Comparison of ENCODE assay signal across 9 cellular contexts in genomic region chr15:41512078-41512394, GRCh38. TPM values are rescaled to one million over a fixed set of nuclear protein-coding genes. Genes with fewer than 3 reads are reported as not detected.
DNase-seq lines count a peak whose midpoint lies in the region; ATAC-seq, FAIRE-seq and TF ChIP-seq lines count a peak whose summit lies in the region.
"Had no signal": no experiment of that assay in that cellular context is flagged by ENCODE, and none has a peak within 500 bp of the region (broad histone marks: within the 10 kb centered on the region; RNA-seq: fewer than 3 reads in every experiment).

No MANE protein-coding gene starts in this region.

- TF ChIP-seq POLR2A in stomach (IDR thresholded peaks at IDR 0.05) = no peak

- dilution Hi-C loops in keratinocyte (cut with MboI; ENCODE audit: extremely low pct_ligation_motif_present, low sequenced_read_pairs) = no loop called here

- POLR2A ChIA-PET in activated CD4-positive, alpha-beta T cell treated with anti-CD3 and anti-CD28 coated beads for 36 hours (lab: Charles Lee) = no interaction called here

- ATAC-seq in activated CD4-positive, alpha-beta T cell treated with anti-CD3 and anti-CD28 coated beads for 36 hours = peak; percentile 33

- no peaks in the 10 kb centered on the region for H3K79me2 ChIP-seq in keratinocyte (ENCODE audit: control insufficient read depth, insufficient read depth, low read length)

- peak overlapping the region; percentile 20 for H3K4me2 ChIP-seq in keratinocyte (ENCODE audit: control insufficient read depth, extremely low read depth, insufficient read depth, low read depth, low read length)

- H3K36me3 Mint-ChIP-seq in activated CD4-positive, alpha-beta T cell treated with anti-CD3 and anti-CD28 coated beads for 36 hours (ENCODE audit: low read depth) = peaks cover 5% of the 10 kb centered on the region
- peaks cover 10% of the 10 kb centered on the region for H3K36me3 Mint-ChIP-seq in activated T-helper 2 cell treated with anti-CD3 and anti-CD28 coated beads, Interferon-gamma antibody, Interleukin-2, Interleukin-4, amounts not matched to agents 10 μg/mL and 5 μg/mL and 100 μg/mL, durations not matched to agents 14 hours and 24 hours and 36 hours (ENCODE audit: low read depth)

- H3K9me3 Mint-ChIP-seq in activated CD4-positive, alpha-beta T cell treated with anti-CD3 and anti-CD28 coated beads for 36 hours (ENCODE audit: low read depth) = no peaks in the 10 kb centered on the region
- H3K9me3 Mint-ChIP-seq in activated T-helper 2 cell treated with anti-CD3 and anti-CD28 coated beads, Interferon-gamma antibody, Interleukin-2, Interleukin-4, amounts not matched to agents 10 μg/mL and 5 μg/mL and 100 μg/mL, durations not matched to agents 14 hours and 24 hours and 36 hours = no peaks in the 10 kb centered on the region

- CTCF ChIA-PET in activated CD4-positive, alpha-beta T cell treated with anti-CD3 and anti-CD28 coated beads for 36 hours (lab: Charles Lee) = no interaction called here

- peaks cover 43% of the 10 kb centered on the region for H3K27me3 ChIP-seq in keratinocyte (ENCODE audit: control insufficient read depth, extremely low read depth, insufficient read depth, low read length)
- H3K27me3 ChIP-seq in stomach = peaks cover 4 to 35% (median 30%) of the 10 kb centered on the region in 3 donors

- TF ChIP-seq EP300 in stomach (IDR thresholded peaks at IDR 0.05) = no peak

- no peak overlapping the region for H2AFZ ChIP-seq in keratinocyte (ENCODE audit: control insufficient read depth, low read length)

- peaks cover 15% of the 10 kb centered on the region for H3K4me1 ChIP-seq in keratinocyte (ENCODE audit: control insufficient read depth, extremely low read depth, insufficient read depth, low read length)
- H3K4me1 ChIP-seq in stomach = peaks cover 35 to 39% (median 37%) of the 10 kb centered on the region in 4 donors

- H3K9me3 ChIP-seq in keratinocyte (ENCODE audit: control insufficient read depth, low read depth, low read length) (no peaks in the 10 kb centered on the region), stomach (no peaks in the 10 kb centered on the region)

- 0 to 2% (median 1%) methylated on average over 6 to 30 of the region's 30 CpGs for WGBS in stomach, 5 donors

- H3K27me3 Mint-ChIP-seq in activated CD4-positive, alpha-beta T cell treated with anti-CD3 and anti-CD28 coated beads for 36 hours = peaks cover 32% of the 10 kb centered on the region
- peaks cover 42% of the 10 kb centered on the region for H3K27me3 Mint-ChIP-seq in activated T-helper 2 cell treated with anti-CD3 and anti-CD28 coated beads, Interferon-gamma antibody, Interleukin-2, Interleukin-4, amounts not matched to agents 10 μg/mL and 5 μg/mL and 100 μg/mL, durations not matched to agents 14 hours and 24 hours and 36 hours (ENCODE audit: low read depth)

- intact Hi-C loops in activated CD4-positive, alpha-beta T cell treated with anti-CD3 and anti-CD28 coated beads for 36 hours (cut with DNase I, micrococcal nuclease) = loop anchor here in 1 of 2 experiments (1.0 to 2.0 kb wide), 2 partner anchors 10 to 47 kb away; partner anchors contain the start of gene TYRO3
- intact Hi-C loops in activated T-helper 2 cell treated with anti-CD3 and anti-CD28 coated beads, Interferon-gamma antibody, Interleukin-2, Interleukin-4, amounts not matched to agents 10 μg/mL and 5 μg/mL and 100 μg/mL, durations not matched to agents 14 hours and 24 hours and 36 hours (cut with micrococcal nuclease) = loop anchor here (2.0 to 5.0 kb wide), 3 partner anchors 17 to 45 kb away; partner anchors contain the start of gene RPAP1
- intact Hi-C loops in stomach (cut with DNase I; ENCODE audit: low total_unique reads) = no loop called here

- H3K4me3 Mint-ChIP-seq in activated CD4-positive, alpha-beta T cell treated with anti-CD3 and anti-CD28 coated beads for 36 hours = peak overlapping the region; percentile 52
- H3K4me3 Mint-ChIP-seq in activated T-helper 2 cell treated with anti-CD3 and anti-CD28 coated beads, Interferon-gamma antibody, Interleukin-2, Interleukin-4, amounts not matched to agents 10 μg/mL and 5 μg/mL and 100 μg/mL, durations not matched to agents 14 hours and 24 hours and 36 hours (ENCODE audit: low read depth) = peak overlapping the region; percentile 62

- no peak for FAIRE-seq in keratinocyte (lab: Jason Lieb, UNC)

- H4K20me1 ChIP-seq in keratinocyte (ENCODE audit: control insufficient read depth, extremely low read depth, insufficient read depth, low read length) = peaks cover 2% of the 10 kb centered on the region

- peak in 1 of 3 experiments; percentile 18 for TF ChIP-seq CTCF in keratinocyte (optimal IDR thresholded peaks at IDR 0.05 in 1 of 3, IDR thresholded peaks at IDR 0.05 in 1 of 3, conservative IDR thresholded peaks at IDR 0.05 in 1 of 3; ENCODE audit: extremely low read depth in 1 of 3, insufficient read depth in 2 of 3, low read length in 3 of 3)
- TF ChIP-seq CTCF in stomach (IDR thresholded peaks at IDR 0.05) = no peak

- no peaks in the 10 kb centered on the region for H3K9me1 ChIP-seq in keratinocyte (ENCODE audit: control insufficient read depth, extremely low read depth, insufficient read depth, low read length)

- DNase-seq in activated CD4-positive, alpha-beta T cell treated with anti-CD3 and anti-CD28 coated beads for 36 hours = peak; percentile 52
- no peak for DNase-seq in activated CD4-positive, alpha-beta T cell treated with anti-CD3 and anti-CD28 coated beads for 1 hour
- DNase-seq in activated T-helper 2 cell treated with anti-CD3 and anti-CD28 coated beads, Interferon-gamma antibody, Interleukin-2, Interleukin-4, amounts not matched to agents 10 μg/mL and 5 μg/mL and 100 μg/mL, durations not matched to agents 14 hours and 24 hours and 36 hours (ENCODE audit: low spot score) = no peak
- no peak for DNase-seq in keratinocyte (ENCODE audit: low read depth, low spot score)
- no peak for DNase-seq in stomach
- no peak for DNase-seq in SW 1271 (lab: John Stamatoyannopoulos, UW)
- no peak for DNase-seq in substantia nigra (lab: John Stamatoyannopoulos, UW)
- no peak for DNase-seq in NCI-H446 treated with DMSO at 0.1 percent for 48 hours (lab: John Stamatoyannopoulos, UW)

- no peak overlapping the region for H3K27ac Mint-ChIP-seq in activated CD4-positive, alpha-beta T cell treated with anti-CD3 and anti-CD28 coated beads for 36 hours
- no peak overlapping the region for H3K27ac Mint-ChIP-seq in activated T-helper 2 cell treated with anti-CD3 and anti-CD28 coated beads, Interferon-gamma antibody, Interleukin-2, Interleukin-4, amounts not matched to agents 10 μg/mL and 5 μg/mL and 100 μg/mL, durations not matched to agents 14 hours and 24 hours and 36 hours

- peaks cover 22% of the 10 kb centered on the region for H3K4me1 Mint-ChIP-seq in activated CD4-positive, alpha-beta T cell treated with anti-CD3 and anti-CD28 coated beads for 36 hours
- H3K4me1 Mint-ChIP-seq in activated T-helper 2 cell treated with anti-CD3 and anti-CD28 coated beads, Interferon-gamma antibody, Interleukin-2, Interleukin-4, amounts not matched to agents 10 μg/mL and 5 μg/mL and 100 μg/mL, durations not matched to agents 14 hours and 24 hours and 36 hours (ENCODE audit: low read depth) = peaks cover 24% of the 10 kb centered on the region

- H3K27ac ChIP-seq in keratinocyte (ENCODE audit: control insufficient read depth, insufficient read depth, low read length) (no peak overlapping the region), stomach (peak overlapping the region in 1 of 5 donors; percentile 34), substantia nigra (ENCODE audit: low read depth, low read length, poor library complexity, severe bottlenecking) (no peak overlapping the region)
- H3K27ac ChIP-seq: C4-2B had no signal

- H3K9ac ChIP-seq in keratinocyte (ENCODE audit: control insufficient read depth, extremely low read depth, insufficient read depth, low read length) = no peak overlapping the region

- H3K4me3 ChIP-seq in keratinocyte (ENCODE audit: control insufficient read depth in 2 of 3, extremely low read depth in 1 of 3, insufficient read depth in 2 of 3, low read depth in 1 of 3, low read length in 3 of 3) (no peak overlapping the region), stomach (peak overlapping the region; percentile 38 to 62 (median 42))

- H3K36me3 ChIP-seq in keratinocyte (ENCODE audit: control insufficient read depth in 2 of 2, extremely low read depth in 1 of 2, insufficient read depth in 2 of 2, low read length in 2 of 2) (peaks cover 0 to under 1% of the 10 kb centered on the region in 2 experiments), stomach (peaks cover 0 to 4% (median 3%) of the 10 kb centered on the region in 4 donors)

RNA-seq across cellular contexts. Expression of gene LTK, which starts 1.6 kb away (rescaled TPM):
- under 1 TPM in 1 of 2 experiments, not detected in 1; 0.11 TPM for total RNA-seq in activated CD4-positive, alpha-beta T cell treated with anti-CD3 and anti-CD28 coated beads for 36 hours
- 0.18 and 0.25 TPM in 2 replicates for total RNA-seq in activated T-helper 2 cell treated with anti-CD3 and anti-CD28 coated beads, Interferon-gamma antibody, Interleukin-2, Interleukin-4, amounts not matched to agents 10 μg/mL and 5 μg/mL and 100 μg/mL, durations not matched to agents 14 hours and 24 hours and 36 hours
- polyA plus RNA-seq in keratinocyte (not detected in 3 replicates), stomach (1 to 10 TPM; 1.2 to 3.5 (median 1.7) TPM)
- polyA plus RNA-seq in keratinocyte (2011; ENCODE audit: low read depth) = not detected
- not detected in 2 replicates for polyA plus RNA-seq in keratinocyte (2011; cell fraction: cytosol; rRNA removed)
- not detected in 2 replicates for polyA plus RNA-seq in keratinocyte (2011; cell fraction: nucleus; rRNA removed)
- not detected in 2 replicates for polyA plus RNA-seq in keratinocyte (2012; ENCODE audit: low replicate concordance)
- polyA minus RNA-seq in keratinocyte = not detected in 3 replicates
- polyA minus RNA-seq in keratinocyte (2011; cell fraction: cytosol; rRNA and poly(A)+ RNA removed) = not detected
- not detected in 2 replicates for polyA minus RNA-seq in keratinocyte (2011; cell fraction: nucleus; rRNA and poly(A)+ RNA removed)
- total RNA-seq in stomach = 10 to 100 TPM in 2 of 5 donors, 1 to 10 TPM in 3; 4.9 to 25.2 (median 9.7) TPM

RNA-seq across cellular contexts. Expression of gene ITPKA, which starts 18.4 kb away (rescaled TPM):
- total RNA-seq in activated CD4-positive, alpha-beta T cell treated with anti-CD3 and anti-CD28 coated beads for 36 hours = 1 to 10 TPM; 2.5 to 4.2 TPM
- 4.7 and 5.7 TPM in 2 replicates for total RNA-seq in activated T-helper 2 cell treated with anti-CD3 and anti-CD28 coated beads, Interferon-gamma antibody, Interleukin-2, Interleukin-4, amounts not matched to agents 10 μg/mL and 5 μg/mL and 100 μg/mL, durations not matched to agents 14 hours and 24 hours and 36 hours
- polyA plus RNA-seq in keratinocyte (0.12 to 0.14 TPM in 2 of 3 replicates, not detected in the other), stomach (10 to 100 TPM in 1 of 3 donors, 1 to 10 TPM in 2; 3.0 to 35.7 (median 6.8) TPM)
- not detected for polyA plus RNA-seq in keratinocyte (2011; ENCODE audit: low read depth)
- 0.22 TPM in 1 of 2 replicates, not detected in the other for polyA plus RNA-seq in keratinocyte (2011; cell fraction: cytosol; rRNA removed)
- polyA plus RNA-seq in keratinocyte (2011; cell fraction: nucleus; rRNA removed) = 0.15 TPM in 1 of 2 replicates, not detected in the other
- polyA plus RNA-seq in keratinocyte (2012; ENCODE audit: low replicate concordance) = 0.11 TPM in 1 of 2 replicates, not detected in the other
- polyA minus RNA-seq in keratinocyte = not detected in 3 replicates
- polyA minus RNA-seq in keratinocyte (2011; cell fraction: cytosol; rRNA and poly(A)+ RNA removed) = 3.3 TPM
- not detected in 2 replicates for polyA minus RNA-seq in keratinocyte (2011; cell fraction: nucleus; rRNA and poly(A)+ RNA removed)
- total RNA-seq in stomach = 100 to 1,000 TPM in 1 of 5 donors, 10 to 100 TPM in 3, 1 to 10 TPM in 1; 3.6 to 308 (median 30.9) TPM

RNA-seq across cellular contexts. Expression of gene RPAP1, which starts 32.0 kb away (rescaled TPM):
- 10 to 100 TPM; 49.6 to 56.8 TPM for total RNA-seq in activated CD4-positive, alpha-beta T cell treated with anti-CD3 and anti-CD28 coated beads for 36 hours
- 60.1 and 66.6 TPM in 2 replicates for total RNA-seq in activated T-helper 2 cell treated with anti-CD3 and anti-CD28 coated beads, Interferon-gamma antibody, Interleukin-2, Interleukin-4, amounts not matched to agents 10 μg/mL and 5 μg/mL and 100 μg/mL, durations not matched to agents 14 hours and 24 hours and 36 hours
- polyA plus RNA-seq in keratinocyte (5.9 to 12.6 TPM (median 11.6 TPM) in 3 replicates), stomach (10 to 100 TPM in 1 of 3 donors, 1 to 10 TPM in 2; 6.0 to 10.6 (median 8.5) TPM)
- polyA plus RNA-seq in keratinocyte (2011; ENCODE audit: low read depth) = 11.2 TPM
- 8.7 and 11.7 TPM in 2 replicates for polyA plus RNA-seq in keratinocyte (2011; cell fraction: cytosol; rRNA removed)
- polyA plus RNA-seq in keratinocyte (2011; cell fraction: nucleus; rRNA removed) = 32.2 and 36.3 TPM in 2 replicates
- 14.6 and 22.9 TPM in 2 replicates for polyA plus RNA-seq in keratinocyte (2012; ENCODE audit: low replicate concordance)
- 9.3 to 50.7 TPM (median 16.2 TPM) in 3 replicates for polyA minus RNA-seq in keratinocyte
- polyA minus RNA-seq in keratinocyte (2011; cell fraction: cytosol; rRNA and poly(A)+ RNA removed) = 15.2 TPM
- polyA minus RNA-seq in keratinocyte (2011; cell fraction: nucleus; rRNA and poly(A)+ RNA removed) = 20.3 and 28.6 TPM in 2 replicates
- total RNA-seq in stomach = 10 to 100 TPM in 3 of 5 donors, 1 to 10 TPM in 2; 1.8 to 17.4 (median 14.8) TPM

RNA-seq across cellular contexts. Expression of gene TYRO3, which starts 47.0 kb away (rescaled TPM):
- 1 to 10 TPM; 2.3 to 3.1 TPM for total RNA-seq in activated CD4-positive, alpha-beta T cell treated with anti-CD3 and anti-CD28 coated beads for 36 hours
- total RNA-seq in activated T-helper 2 cell treated with anti-CD3 and anti-CD28 coated beads, Interferon-gamma antibody, Interleukin-2, Interleukin-4, amounts not matched to agents 10 μg/mL and 5 μg/mL and 100 μg/mL, durations not matched to agents 14 hours and 24 hours and 36 hours = 4.0 and 6.8 TPM in 2 replicates
- polyA plus RNA-seq in keratinocyte (7.1 to 13.5 TPM (median 9.0 TPM) in 3 replicates), stomach (1 to 10 TPM; 3.6 to 6.6 (median 6.6) TPM)
- polyA plus RNA-seq in keratinocyte (2011; ENCODE audit: low read depth) = 23.1 TPM
- 6.4 and 6.5 TPM in 2 replicates for polyA plus RNA-seq in keratinocyte (2011; cell fraction: cytosol; rRNA removed)
- 14.5 and 15.6 TPM in 2 replicates for polyA plus RNA-seq in keratinocyte (2011; cell fraction: nucleus; rRNA removed)
- polyA plus RNA-seq in keratinocyte (2012; ENCODE audit: low replicate concordance) = 8.9 and 24.2 TPM in 2 replicates
- polyA minus RNA-seq in keratinocyte = 19.6 to 47.6 TPM (median 20.1 TPM) in 3 replicates
- polyA minus RNA-seq in keratinocyte (2011; cell fraction: cytosol; rRNA and poly(A)+ RNA removed) = 26.7 TPM
- 12.1 and 15.8 TPM in 2 replicates for polyA minus RNA-seq in keratinocyte (2011; cell fraction: nucleus; rRNA and poly(A)+ RNA removed)
- 10 to 100 TPM in 3 of 5 donors, 1 to 10 TPM in 1, under 1 TPM in 1; 0.89 to 16.9 (median 10.5) TPM for total RNA-seq in stomach

Comparison
In these comparisons a context has a peak if more than half of its experiments do, and no peak if none do; other contexts are left out.
1. H3K4me3 ChIP-seq: peak in stomach (4 of 4); none in keratinocyte (0 of 3).